Comparison of ENCODE assay signal across 11 cellular contexts in the genomic region with DNA sequence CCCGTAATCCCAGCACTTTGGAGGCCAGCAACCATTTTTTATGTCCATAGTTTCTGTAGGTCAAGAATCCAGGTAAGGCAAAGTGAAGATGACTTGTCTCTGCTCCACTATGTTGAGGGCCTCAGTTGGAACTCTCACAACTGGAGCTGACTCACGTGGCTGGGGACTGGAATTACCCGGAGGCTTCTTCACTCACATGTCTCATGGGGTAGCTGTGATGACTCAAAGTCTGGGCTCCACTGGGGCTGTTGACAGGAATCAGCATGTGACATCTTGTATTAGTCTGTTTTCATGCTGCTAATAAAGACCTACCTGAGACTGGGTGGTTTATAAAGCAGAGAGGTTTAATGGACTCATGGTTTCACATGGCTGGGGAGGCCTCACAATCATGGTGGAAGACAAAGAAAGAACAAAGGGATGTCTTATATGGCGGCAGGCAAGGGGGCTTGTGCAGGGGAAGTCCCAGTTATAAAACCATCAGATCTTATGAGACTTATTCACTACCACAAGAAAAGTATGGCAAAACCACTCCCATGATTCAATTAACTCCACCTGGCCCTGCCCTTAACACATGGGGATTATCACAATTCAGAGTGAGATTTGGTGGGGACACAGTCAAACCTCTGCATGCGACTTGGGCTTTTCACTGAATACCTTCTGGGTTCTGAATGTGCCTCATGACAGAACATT. TPM values are rescaled to one million over a fixed set of nuclear protein-coding genes. Genes with fewer than 3 reads are reported as not detected.
DNase-seq lines count a peak whose midpoint lies in the region; ATAC-seq, FAIRE-seq and TF ChIP-seq lines count a peak whose summit lies in the region.
"Had no signal": no experiment of that assay in that cellular context is flagged by ENCODE, and none has a peak within 500 bp of the region (broad histone marks: within the 10 kb centered on the region; RNA-seq: fewer than 3 reads in every experiment).

No MANE protein-coding gene starts in this region.

- H3K9me3 Mint-ChIP-seq in astrocyte (ENCODE audit: unreplicated experiment), result no peaks in the 10 kb centered on the region
- H3K9me3 Mint-ChIP-seq in WTC11, result no peaks in the 10 kb centered on the region

- H3K4me2 ChIP-seq in astrocyte (ENCODE audit: low read length), result no peak overlapping the region
- H3K4me2 ChIP-seq: BLaER1 had no signal

- H4K20me1 ChIP-seq in astrocyte (ENCODE audit: insufficient read depth, low read length), result no peaks in the 10 kb centered on the region
- H4K20me1 ChIP-seq: BLaER1 had no signal

- peaks cover 9% of the 10 kb centered on the region for H3K4me1 Mint-ChIP-seq in astrocyte (ENCODE audit: low read depth, unreplicated experiment)
- H3K4me1 Mint-ChIP-seq in WTC11, result no peaks in the 10 kb centered on the region

- H3K9ac ChIP-seq in astrocyte (ENCODE audit: low read length), result no peak overlapping the region
- H3K9ac ChIP-seq: BLaER1 had no signal

- no peak overlapping the region for H3K27ac ChIP-seq in astrocyte (ENCODE audit: low read depth, low read length)
- H3K27ac ChIP-seq in left lung, result no peak overlapping the region
- H3K27ac ChIP-seq: BLaER1 had no signal

- intact Hi-C loops in left lung (cut with DNase I), result no loop called here

- no peak overlapping the region for H3K4me3 Mint-ChIP-seq in astrocyte (ENCODE audit: unreplicated experiment)
- no peak overlapping the region for H3K4me3 Mint-ChIP-seq in WTC11

- no peak for TF ChIP-seq CTCF in astrocyte (IDR thresholded peaks at IDR 0.05; ENCODE audit: insufficient read depth, low read depth, low read length)
- no peak for TF ChIP-seq CTCF in WTC11 (IDR thresholded peaks at IDR 0.05)
- TF ChIP-seq CTCF in left lung (IDR thresholded peaks at IDR 0.05), result no peak

- H3K27me3 Mint-ChIP-seq in astrocyte (ENCODE audit: low read depth, unreplicated experiment) (no peaks in the 10 kb centered on the region), WTC11 (ENCODE audit: low read depth) (no peaks in the 10 kb centered on the region)

- DNase-seq in activated T-cell treated with anti-CD3 and anti-CD28 coated beads for 48 hours (ENCODE audit: low read depth), result peak; percentile 22
- no peak for DNase-seq in activated T-cell treated with anti-CD3 and anti-CD28 coated beads for 4 hours
- no peak for DNase-seq in astrocyte (ENCODE audit: low read depth)
- peak; percentile 23 for DNase-seq in stimulated activated naive CD8-positive, alpha-beta T cell treated with anti-CD3 and anti-CD28 coated beads, Interleukin-15, Interleukin-2, amounts not matched to agents 100 U/mL and 50 U/mL, for 24 hours
- no peak for DNase-seq in WTC11 (ENCODE audit: low spot score)
- DNase-seq in left lung, result no peak
- DNase-seq in H7, result no peak
- DNase-seq: stimulated activated naive CD4-positive, alpha-beta T cell treated with Interleukin-2 at 50 U/mL for 16 hours had no signal

- ATAC-seq in HG03039 (IDR thresholded peaks at IDR 0.05; ENCODE audit: unreplicated experiment), result peak; percentile 64
- ATAC-seq in stimulated activated naive CD8-positive, alpha-beta T cell treated with anti-CD3 and anti-CD28 coated beads, Interleukin-15, Interleukin-2, amounts not matched to agents 100 U/mL and 50 U/mL, for 24 hours, result peak; percentile 77
- ATAC-seq in WTC11, result no peak
- no peak for ATAC-seq in left lung

- H3K36me3 ChIP-seq in astrocyte (ENCODE audit: insufficient read depth, low read length) (no peaks in the 10 kb centered on the region), left lung (no peaks in the 10 kb centered on the region), H7 (replicated peaks; ENCODE audit: control insufficient read depth, insufficient read depth, low read length) (no peaks in the 10 kb centered on the region)
- H3K36me3 ChIP-seq: BLaER1 had no signal

- H3K27ac Mint-ChIP-seq in astrocyte (ENCODE audit: unreplicated experiment) (peak overlapping the region; percentile 5), WTC11 (no peak overlapping the region)

- POLR2A ChIA-PET in WTC11 (lab: Charles Lee), result no interaction called here

- H3K4me3 ChIP-seq in astrocyte (ENCODE audit: insufficient read depth, low read depth, low read length) (no peak overlapping the region), left lung (no peak overlapping the region), H7 (ENCODE audit: insufficient read depth, low read depth, low read length) (no peak overlapping the region)
- H3K4me3 ChIP-seq: BLaER1 had no signal

- H2AFZ ChIP-seq in astrocyte (ENCODE audit: low read depth, low read length), result no peak overlapping the region

- H3K9me3 ChIP-seq in astrocyte (ENCODE audit: insufficient read depth, low read depth, low read length) (no peaks in the 10 kb centered on the region), left lung (no peaks in the 10 kb centered on the region)
- H3K9me3 ChIP-seq: BLaER1 had no signal

- no peaks in the 10 kb centered on the region for H3K79me2 ChIP-seq in astrocyte (ENCODE audit: insufficient read depth, low read length)

- CTCF ChIA-PET in WTC11 (lab: Charles Lee), result no interaction called here

- H3K36me3 Mint-ChIP-seq in astrocyte (ENCODE audit: low read depth, unreplicated experiment) (no peaks in the 10 kb centered on the region), WTC11 (no peaks in the 10 kb centered on the region)

- FAIRE-seq in astrocyte (lab: Jason Lieb, UNC), result no peak
- FAIRE-seq: islet of Langerhans had no signal

- no peaks in the 10 kb centered on the region for H3K27me3 ChIP-seq in astrocyte (ENCODE audit: insufficient read depth, low read length)
- no peaks in the 10 kb centered on the region for H3K27me3 ChIP-seq in left lung
- H3K27me3 ChIP-seq in H7 (ENCODE audit: control insufficient read depth, insufficient read depth, low read length), result no peaks in the 10 kb centered on the region
- H3K27me3 ChIP-seq: BLaER1 had no signal

- H3K4me1 ChIP-seq in astrocyte (ENCODE audit: insufficient read depth, low read length) (peaks cover 3% of the 10 kb centered on the region), left lung (no peaks in the 10 kb centered on the region)
- H3K4me1 ChIP-seq: BLaER1 had no signal

TF ChIP-seq in WTC11, 78 proteins besides CTCF, POLR2A, EP300 and RAD21 (continues in another document):
- TF ChIP-seq EMX1 (CRISPR knock-in tag; IDR thresholded peaks at IDR 0.05) (no peak), ESRRA (CRISPR knock-in tag; IDR thresholded peaks at IDR 0.05; ENCODE audit: borderline replicate concordance) (no peak), GTF2I (CRISPR knock-in tag; conservative IDR thresholded peaks at IDR 0.05) (no peak), TCF7 (CRISPR knock-in tag; IDR thresholded peaks at IDR 0.05; ENCODE audit: low read depth) (no peak), SP1 (CRISPR knock-in tag; conservative IDR thresholded peaks at IDR 0.05) (no peak), ZNF423 (CRISPR knock-in tag; IDR thresholded peaks at IDR 0.05) (no peak), NR1H2 (CRISPR knock-in tag; IDR thresholded peaks at IDR 0.05) (no peak), NFATC4 (CRISPR knock-in tag; IDR thresholded peaks at IDR 0.05) (no peak), ZNF671 (CRISPR knock-in tag; IDR thresholded peaks at IDR 0.05) (no peak)
- TF ChIP-seq, protein P1, sequence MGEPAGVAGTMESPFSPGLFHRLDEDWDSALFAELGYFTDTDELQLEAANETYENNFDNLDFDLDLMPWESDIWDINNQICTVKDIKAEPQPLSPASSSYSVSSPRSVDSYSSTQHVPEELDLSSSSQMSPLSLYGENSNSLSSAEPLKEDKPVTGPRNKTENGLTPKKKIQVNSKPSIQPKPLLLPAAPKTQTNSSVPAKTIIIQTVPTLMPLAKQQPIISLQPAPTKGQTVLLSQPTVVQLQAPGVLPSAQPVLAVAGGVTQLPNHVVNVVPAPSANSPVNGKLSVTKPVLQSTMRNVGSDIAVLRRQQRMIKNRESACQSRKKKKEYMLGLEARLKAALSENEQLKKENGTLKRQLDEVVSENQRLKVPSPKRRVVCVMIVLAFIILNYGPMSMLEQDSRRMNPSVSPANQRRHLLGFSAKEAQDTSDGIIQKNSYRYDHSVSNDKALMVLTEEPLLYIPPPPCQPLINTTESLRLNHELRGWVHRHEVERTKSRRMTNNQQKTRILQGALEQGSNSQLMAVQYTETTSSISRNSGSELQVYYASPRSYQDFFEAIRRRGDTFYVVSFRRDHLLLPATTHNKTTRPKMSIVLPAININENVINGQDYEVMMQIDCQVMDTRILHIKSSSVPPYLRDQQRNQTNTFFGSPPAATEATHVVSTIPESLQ (CRISPR knock-in tag; IDR thresholded peaks at IDR 0.05), result no peak
- TF ChIP-seq, protein P2, sequence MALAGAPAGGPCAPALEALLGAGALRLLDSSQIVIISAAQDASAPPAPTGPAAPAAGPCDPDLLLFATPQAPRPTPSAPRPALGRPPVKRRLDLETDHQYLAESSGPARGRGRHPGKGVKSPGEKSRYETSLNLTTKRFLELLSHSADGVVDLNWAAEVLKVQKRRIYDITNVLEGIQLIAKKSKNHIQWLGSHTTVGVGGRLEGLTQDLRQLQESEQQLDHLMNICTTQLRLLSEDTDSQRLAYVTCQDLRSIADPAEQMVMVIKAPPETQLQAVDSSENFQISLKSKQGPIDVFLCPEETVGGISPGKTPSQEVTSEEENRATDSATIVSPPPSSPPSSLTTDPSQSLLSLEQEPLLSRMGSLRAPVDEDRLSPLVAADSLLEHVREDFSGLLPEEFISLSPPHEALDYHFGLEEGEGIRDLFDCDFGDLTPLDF (CRISPR knock-in tag; IDR thresholded peaks at IDR 0.05), result no peak
- TF ChIP-seq, protein P3, sequence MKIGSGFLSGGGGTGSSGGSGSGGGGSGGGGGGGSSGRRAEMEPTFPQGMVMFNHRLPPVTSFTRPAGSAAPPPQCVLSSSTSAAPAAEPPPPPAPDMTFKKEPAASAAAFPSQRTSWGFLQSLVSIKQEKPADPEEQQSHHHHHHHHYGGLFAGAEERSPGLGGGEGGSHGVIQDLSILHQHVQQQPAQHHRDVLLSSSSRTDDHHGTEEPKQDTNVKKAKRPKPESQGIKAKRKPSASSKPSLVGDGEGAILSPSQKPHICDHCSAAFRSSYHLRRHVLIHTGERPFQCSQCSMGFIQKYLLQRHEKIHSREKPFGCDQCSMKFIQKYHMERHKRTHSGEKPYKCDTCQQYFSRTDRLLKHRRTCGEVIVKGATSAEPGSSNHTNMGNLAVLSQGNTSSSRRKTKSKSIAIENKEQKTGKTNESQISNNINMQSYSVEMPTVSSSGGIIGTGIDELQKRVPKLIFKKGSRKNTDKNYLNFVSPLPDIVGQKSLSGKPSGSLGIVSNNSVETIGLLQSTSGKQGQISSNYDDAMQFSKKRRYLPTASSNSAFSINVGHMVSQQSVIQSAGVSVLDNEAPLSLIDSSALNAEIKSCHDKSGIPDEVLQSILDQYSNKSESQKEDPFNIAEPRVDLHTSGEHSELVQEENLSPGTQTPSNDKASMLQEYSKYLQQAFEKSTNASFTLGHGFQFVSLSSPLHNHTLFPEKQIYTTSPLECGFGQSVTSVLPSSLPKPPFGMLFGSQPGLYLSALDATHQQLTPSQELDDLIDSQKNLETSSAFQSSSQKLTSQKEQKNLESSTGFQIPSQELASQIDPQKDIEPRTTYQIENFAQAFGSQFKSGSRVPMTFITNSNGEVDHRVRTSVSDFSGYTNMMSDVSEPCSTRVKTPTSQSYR (CRISPR knock-in tag; IDR thresholded peaks at IDR 0.05), result no peak

RNA-seq across cellular contexts. Expression of a gene that starts 7.8 kb away (rescaled TPM):
- total RNA-seq in astrocyte (0.50 and 1.2 TPM in 2 replicates), WTC11 (2021) (3.4 to 8.7 TPM (median 3.7 TPM) in 3 replicates), left lung (10 to 100 TPM in 1 of 2 donors, under 1 TPM in 1; 0.79 to 11.8 TPM)
- 0.89 and 1.3 TPM in 2 replicates for total RNA-seq in H7 (2014; rRNA removed; shearing (Covaris generic))

Comparison
In these comparisons a context has a peak if more than half of its experiments do, and no peak if none do; other contexts are left out.
1. DNase-seq: peak in activated T-cell treated with anti-CD3 and anti-CD28 coated beads for 48 hours (single experiment) and stimulated activated naive CD8-positive, alpha-beta T cell treated with anti-CD3 and anti-CD28 coated beads, Interleukin-15, Interleukin-2, amounts not matched to agents 100 U/mL and 50 U/mL, for 24 hours (single experiment); none in activated T-cell treated with anti-CD3 and anti-CD28 coated beads for 4 hours (single experiment), astrocyte (single experiment), WTC11 (single experiment), left lung (0 of 2) and H7 (single experiment).
2. ATAC-seq: peak in HG03039 (single experiment) and stimulated activated naive CD8-positive, alpha-beta T cell treated with anti-CD3 and anti-CD28 coated beads, Interleukin-15, Interleukin-2, amounts not matched to agents 100 U/mL and 50 U/mL, for 24 hours (single experiment); none in WTC11 (single experiment) and left lung (single experiment).